In the genomic region with DNA sequence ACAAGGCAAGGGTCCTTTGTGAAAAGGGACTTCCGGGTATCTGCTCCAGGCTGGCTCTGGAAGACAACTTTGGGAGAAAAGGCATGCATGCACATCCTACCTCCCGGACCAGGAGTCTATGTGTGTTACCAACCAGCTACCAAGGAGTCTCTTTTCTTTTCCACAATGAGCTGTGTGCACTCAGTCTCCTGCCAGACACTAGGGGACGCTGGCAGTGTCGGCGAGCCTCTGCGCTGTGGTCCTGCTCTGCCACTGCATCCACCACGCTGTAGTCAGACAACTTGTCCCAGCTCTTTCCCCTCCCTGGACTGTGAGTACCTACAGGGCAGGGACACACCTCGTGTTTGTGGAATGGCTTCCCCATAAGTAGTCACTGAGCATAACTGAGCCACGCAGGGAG, we compare ENCODE assay signal across 8 cellular contexts. TPM values are rescaled to one million over a fixed set of nuclear protein-coding genes. Genes with fewer than 3 reads are reported as not detected.
DNase-seq lines count a peak whose midpoint lies in the region; ATAC-seq lines count a peak whose summit lies in the region.

No MANE protein-coding gene starts in this region.

- intact Hi-C loops in left cardiac atrium (cut with DNase I): no loop called here

- ATAC-seq in left cardiac atrium (peak; percentile 63), GM21529 (IDR thresholded peaks at IDR 0.05; ENCODE audit: unreplicated experiment) (no peak), HG02642 (IDR thresholded peaks at IDR 0.05; ENCODE audit: poor library complexity, unreplicated experiment) (no peak)

- DNase-seq in activated CD4-positive, alpha-beta T cell treated with anti-CD3 and anti-CD28 coated beads for 1 hour: peak; percentile 11
- no peak for DNase-seq in activated CD4-positive, alpha-beta T cell treated with anti-CD3 and anti-CD28 coated beads for 4 hours
- DNase-seq in NCI-H526 treated with DMSO at 0.1 percent for 48 hours (lab: John Stamatoyannopoulos, UW) (peak; percentile 79), left cardiac atrium (peak; percentile 37)
- peak; percentile 51 to 67 for DNase-seq in activated T-cell treated with anti-CD3 and anti-CD28 coated beads, Interleukin-2, amount 50 U/mL, for 48 hours
- peak; percentile 26 to 44 for DNase-seq in stimulated activated CD4-positive, alpha-beta T cell treated with anti-CD3 and anti-CD28 coated beads, Interleukin-2, amount 100 ng/mL, for 24 hours

RNA-seq across cellular contexts. Expression of a gene that starts 5.1 kb away (rescaled TPM):
- 100 to 1,000 TPM; 101 to 127 TPM for total RNA-seq in left cardiac atrium

RNA-seq across cellular contexts. Expression of a gene that starts 27.7 kb away (rescaled TPM):
- total RNA-seq in left cardiac atrium: 10 to 100 TPM; 23.6 to 27.2 TPM

RNA-seq across cellular contexts. Expression of a gene that starts 28.7 kb away (rescaled TPM):
- total RNA-seq in left cardiac atrium: 10 to 100 TPM; 48.9 to 54.4 TPM

RNA-seq across cellular contexts. Expression of a gene that starts 35.1 kb away (rescaled TPM):
- total RNA-seq in left cardiac atrium: not detected

RNA-seq across cellular contexts. Expression of a gene that starts 47.5 kb away (rescaled TPM):
- total RNA-seq in left cardiac atrium: 10 to 100 TPM; 63.4 to 70.8 TPM

Comparison
In these comparisons a context has a peak if more than half of its experiments do, and no peak if none do; other contexts are left out.
1. DNase-seq: peak in activated CD4-positive, alpha-beta T cell treated with anti-CD3 and anti-CD28 coated beads for 1 hour (single experiment), NCI-H526 treated with DMSO at 0.1 percent for 48 hours (single experiment), activated T-cell treated with anti-CD3 and anti-CD28 coated beads, Interleukin-2, amount 50 U/mL, for 48 hours (2 of 2), left cardiac atrium (single experiment) and stimulated activated CD4-positive, alpha-beta T cell treated with anti-CD3 and anti-CD28 coated beads, Interleukin-2, amount 100 ng/mL, for 24 hours (2 of 2); none in activated CD4-positive, alpha-beta T cell treated with anti-CD3 and anti-CD28 coated beads for 4 hours (0 of 2).
2. ATAC-seq: peak in left cardiac atrium (2 of 2); none in GM21529 (single experiment) and HG02642 (single experiment).